11 cellular contexts compared by ENCODE assay signal in genomic region chr1:37574834-37575479, GRCh38. TPM values are rescaled to one million over a fixed set of nuclear protein-coding genes. Genes with fewer than 3 reads are reported as not detected.
DNase-seq lines count a peak whose midpoint lies in the region; ATAC-seq and TF ChIP-seq lines count a peak whose summit lies in the region.
"Had no signal": no experiment of that assay in that cellular context is flagged by ENCODE, and none has a peak within 500 bp of the region (broad histone marks: within the 10 kb centered on the region; RNA-seq: fewer than 3 reads in every experiment).

No MANE protein-coding gene starts in this region.

- ATAC-seq in gastrocnemius medialis, result no peak
- no peak for ATAC-seq in GM18861 (IDR thresholded peaks at IDR 0.05; ENCODE audit: unreplicated experiment)

- no peaks in the 10 kb centered on the region for H3K27me3 ChIP-seq in muscle layer of duodenum (ENCODE audit: low read depth, low read length)
- no peaks in the 10 kb centered on the region for H3K27me3 ChIP-seq in gastrocnemius medialis

- TF ChIP-seq CTCF in gastrocnemius medialis (IDR thresholded peaks at IDR 0.05 in 4 of 5, conservative IDR thresholded peaks at IDR 0.05 in 1 of 5), result no peak

- in situ Hi-C loops in gastrocnemius medialis (cut with MboI; ENCODE audit: low sequenced_read_pairs in 4 of 4), result no loop called here

- H3K9me3 ChIP-seq in muscle layer of duodenum (ENCODE audit: control insufficient read depth in 1 of 2, low read length in 2 of 2) (no peaks in the 10 kb centered on the region), gastrocnemius medialis (no peaks in the 10 kb centered on the region)

- DNase-seq in Daoy (ENCODE audit: low read depth) (peak; percentile 62), MV-4-11 (lab: John Stamatoyannopoulos, UW) (peak; percentile 38), astrocyte of the hippocampus (ENCODE audit: low read depth, low spot score) (peak; percentile 41), gastrocnemius medialis (no peak), posterior cingulate gyrus (no peak), activated gamma-delta T cell (lab: John Stamatoyannopoulos, UW) (no peak)
- DNase-seq: KG1, NCI-H526 had no signal

- intact Hi-C loops in gastrocnemius medialis (cut with DNase I; ENCODE audit: low total_unique reads), result no loop called here
- intact Hi-C loops in posterior cingulate gyrus (cut with DNase I), result no loop called here

- H3K36me3 ChIP-seq in muscle layer of duodenum (ENCODE audit: control insufficient read depth in 1 of 2, insufficient read depth in 2 of 2, low read length in 2 of 2) (peaks cover 65% of the 10 kb centered on the region in 2 donors), gastrocnemius medialis (peaks cover 0 to 80% of the 10 kb centered on the region in 2 donors)

- H3K4me1 ChIP-seq in muscle layer of duodenum (ENCODE audit: control insufficient read depth in 1 of 2, insufficient read depth in 2 of 2, low read length in 2 of 2) (peaks cover 0 to 11% of the 10 kb centered on the region in 2 donors), gastrocnemius medialis (no peaks in the 10 kb centered on the region)

- TF ChIP-seq POLR2A in gastrocnemius medialis (IDR thresholded peaks at IDR 0.05), result no peak

- H3K27ac ChIP-seq in muscle layer of duodenum (ENCODE audit: low read length) (peak overlapping the region; percentile 77), gastrocnemius medialis (no peak overlapping the region)

- H3K4me3 ChIP-seq in muscle layer of duodenum (ENCODE audit: low read depth in 1 of 2, low read length in 2 of 2) (no peak overlapping the region), gastrocnemius medialis (no peak overlapping the region)

RNA-seq across cellular contexts. Expression of gene DNALI1, which starts 18.2 kb away (rescaled TPM):
- 3.8 and 9.3 TPM in 2 replicates for total RNA-seq in Daoy (2014; rRNA removed; shearing (Covaris generic))
- total RNA-seq in gastrocnemius medialis, result 1 to 10 TPM; 1.5 to 4.0 (median 2.3) TPM

RNA-seq across cellular contexts. Expression of gene GNL2, which starts 20.8 kb away (rescaled TPM):
- total RNA-seq in Daoy (2014; rRNA removed; shearing (Covaris generic)), result 140 and 144 TPM in 2 replicates
- 10 to 100 TPM; 37.2 to 49.1 (median 43.2) TPM for total RNA-seq in gastrocnemius medialis

RNA-seq across cellular contexts. Expression of gene SNIP1, which starts 20.9 kb away (rescaled TPM):
- total RNA-seq in Daoy (2014; rRNA removed; shearing (Covaris generic)), result 24.2 and 28.2 TPM in 2 replicates
- total RNA-seq in gastrocnemius medialis, result 1 to 10 TPM; 5.2 to 9.2 (median 6.5) TPM

RNA-seq across cellular contexts. Expression of gene RSPO1, which starts 59.7 kb away (rescaled TPM):
- total RNA-seq in Daoy (2014; rRNA removed; shearing (Covaris generic)), result not detected in 2 replicates
- under 1 TPM in 1 of 4 donors, not detected in 3; 0.53 TPM for total RNA-seq in gastrocnemius medialis
- total RNA-seq: temporal lobe had no signal

Comparison
In these comparisons a context has a peak if more than half of its experiments do, and no peak if none do; other contexts are left out.
1. DNase-seq: peak in Daoy (single experiment), MV-4-11 (single experiment) and astrocyte of the hippocampus (single experiment); none in gastrocnemius medialis (0 of 2), posterior cingulate gyrus (0 of 10) and activated gamma-delta T cell (single experiment).